26 cellular contexts compared by ENCODE assay signal in genomic region chr2:85672486-85672885, GRCh38. TPM values are rescaled to one million over a fixed set of nuclear protein-coding genes. Genes with fewer than 3 reads are reported as not detected.
"Had no signal": no experiment of that assay in that cellular context is flagged by ENCODE, and none has a peak within 500 bp of the region (broad histone marks: within the 10 kb centered on the region; RNA-seq: fewer than 3 reads in every experiment).

No MANE protein-coding gene starts in this region.

- FAIRE-seq: endothelial cell of umbilical vein, kidney had no signal

- DNase-seq: activated CD4-positive, alpha-beta T cell treated with anti-CD3 and anti-CD28 coated beads, Interleukin-2, amount 10 ng/mL, durations not matched to agents 7 days and 5 days; activated CD8-positive, alpha-beta memory T cell treated with anti-CD3 and anti-CD28 coated beads, Interleukin-2, amount 50 U/mL, for 48 hours; activated gamma-delta T cell; activated T-cell treated with anti-CD3 and anti-CD28 coated beads, Interleukin-2, amount 50 U/mL, for 72 hours; amygdala; central memory CD4-positive, alpha-beta T cell; colonic mucosa; effector CD4-positive, alpha-beta T cell; esophagus squamous epithelium; hypothalamus; kidney; left ventricle myocardium inferior; mesendoderm; occipital lobe; stimulated activated CD4-positive, alpha-beta T cell treated with anti-CD3 and anti-CD28 coated beads, Interleukin-4, amount 100 ng/mL, for 24 hours; stimulated activated naive CD4-positive, alpha-beta T cell; T-helper 2 cell had no signal

- H3K4me3 ChIP-seq: colonic mucosa, esophagus squamous epithelium, left ventricle myocardium inferior, skin epidermis, tibial nerve had no signal

- H3K36me3 Mint-ChIP-seq: activated naive CD4-positive, alpha-beta T cell treated with anti-CD3 and anti-CD28 coated beads, Interleukin-2, amount 50 U/mL, for 72 hours; brain had no signal

- H3K27me3 Mint-ChIP-seq: activated CD4-positive, alpha-beta T cell treated with anti-CD3 and anti-CD28 coated beads, Interleukin-2, amount 10 ng/mL, durations not matched to agents 7 days and 5 days had no signal

- H3K27me3 ChIP-seq: colonic mucosa, esophagus squamous epithelium, tibial nerve had no signal

- H3K9me3 ChIP-seq: colonic mucosa, esophagus squamous epithelium, left ventricle myocardium inferior, tibial nerve had no signal

- H3K27ac Mint-ChIP-seq: activated CD4-positive, alpha-beta T cell treated with anti-CD3 and anti-CD28 coated beads, Interleukin-2, amount 10 ng/mL, durations not matched to agents 7 days and 5 days; activated T-cell treated with anti-CD3 and anti-CD28 coated beads, Interleukin-2, amount 50 U/mL, for 72 hours; brain; nephron had no signal

- H3K4me1 ChIP-seq: colonic mucosa, esophagus squamous epithelium, tibial nerve had no signal

- H3K9me3 Mint-ChIP-seq: activated CD4-positive, alpha-beta T cell treated with anti-CD3 and anti-CD28 coated beads, Interleukin-2, amount 10 ng/mL, durations not matched to agents 7 days and 5 days; activated naive CD4-positive, alpha-beta T cell treated with anti-CD3 and anti-CD28 coated beads, Interleukin-2, amount 50 U/mL, for 72 hours; activated T-cell treated with anti-CD3 and anti-CD28 coated beads, Interleukin-2, amount 50 U/mL, for 72 hours; brain; nephron had no signal

- H3K4me3 Mint-ChIP-seq: activated CD4-positive, alpha-beta T cell treated with anti-CD3 and anti-CD28 coated beads, Interleukin-2, amount 10 ng/mL, durations not matched to agents 7 days and 5 days; activated T-cell treated with anti-CD3 and anti-CD28 coated beads, Interleukin-2, amount 50 U/mL, for 72 hours; brain; nephron had no signal

- H3K4me1 Mint-ChIP-seq: activated CD4-positive, alpha-beta T cell treated with anti-CD3 and anti-CD28 coated beads, Interleukin-2, amount 10 ng/mL, durations not matched to agents 7 days and 5 days; brain; nephron had no signal

- H3K27ac ChIP-seq: colonic mucosa, left ventricle myocardium inferior, skin epidermis had no signal

- H3K36me3 ChIP-seq: colonic mucosa, esophagus squamous epithelium, left ventricle myocardium inferior, tibial nerve had no signal

RNA-seq across cellular contexts. Expression of gene SFTPB, which starts 4.5 kb away (rescaled TPM):
- total RNA-seq: activated CD4-positive, alpha-beta T cell treated with anti-CD3 and anti-CD28 coated beads, Interleukin-2, amount 10 ng/mL, durations not matched to agents 7 days and 5 days; activated naive CD4-positive, alpha-beta T cell treated with anti-CD3 and anti-CD28 coated beads, Interleukin-2, amount 50 U/mL, for 72 hours; activated T-cell treated with anti-CD3 and anti-CD28 coated beads, Interleukin-2, amount 50 U/mL, for 72 hours; endothelial cell of umbilical vein; esophagus squamous epithelium; fibroblast of villous mesenchyme; glomerular endothelial cell; left ventricle myocardium inferior; subcutaneous adipose tissue; tibial nerve had no signal
- polyA plus RNA-seq: endothelial cell of umbilical vein had no signal

RNA-seq across cellular contexts. Expression of gene GNLY, which starts 21.7 kb away (rescaled TPM):
- total RNA-seq: endothelial cell of umbilical vein, fibroblast of villous mesenchyme, glomerular endothelial cell, occipital lobe had no signal
- polyA plus RNA-seq: endothelial cell of umbilical vein had no signal
